ENCODE assay signal across 15 cellular contexts in the genomic region with DNA sequence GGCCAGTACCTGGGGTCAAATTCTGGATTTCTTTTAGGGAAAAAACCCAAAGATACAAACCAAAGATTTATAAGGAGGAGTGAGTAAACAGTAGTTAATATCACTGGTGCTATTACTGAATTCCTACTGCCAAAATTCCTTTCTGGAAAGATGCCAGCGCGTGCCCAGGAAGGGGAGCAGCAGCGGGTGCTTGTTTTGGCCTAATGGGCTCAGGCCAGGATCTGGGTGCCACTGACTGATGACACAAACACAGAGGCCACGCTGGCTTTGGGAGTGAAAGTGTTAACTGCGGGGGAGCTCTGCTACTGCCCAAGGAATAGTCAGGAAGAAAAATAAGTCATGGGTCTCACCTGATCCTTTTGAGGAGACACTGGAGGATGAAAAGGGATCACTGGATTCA.
DNase-seq lines count a peak whose midpoint lies in the region; TF ChIP-seq lines count a peak whose summit lies in the region.
"Had no signal": no experiment of that assay in that cellular context is flagged by ENCODE, and none has a peak within 500 bp of the region (broad histone marks: within the 10 kb centered on the region; RNA-seq: fewer than 3 reads in every experiment).

No MANE protein-coding gene starts in this region.

- H3K4me3 Mint-ChIP-seq in chondrocyte (ENCODE audit: unreplicated experiment), result no peak overlapping the region
- H3K4me3 Mint-ChIP-seq: CD4-positive, alpha-beta T cell had no signal

- H3K27ac ChIP-seq in left ventricle myocardium inferior (replicated peaks), result no peak overlapping the region
- H3K27ac ChIP-seq in ovary, result no peak overlapping the region

- H3K27ac Mint-ChIP-seq in chondrocyte (ENCODE audit: unreplicated experiment), result no peak overlapping the region

- no peaks in the 10 kb centered on the region for H3K27me3 ChIP-seq in left ventricle myocardium inferior (ENCODE audit: low read depth)
- H3K27me3 ChIP-seq in ovary, result no peaks in the 10 kb centered on the region

- no peaks in the 10 kb centered on the region for H3K27me3 Mint-ChIP-seq in chondrocyte (ENCODE audit: low read depth)
- H3K27me3 Mint-ChIP-seq: CD4-positive, alpha-beta T cell had no signal

- peak; percentile 9 for DNase-seq in left ventricle myocardium inferior
- no peak for DNase-seq in cardiac septum (ENCODE audit: low spot score)
- peak; percentile 26 for DNase-seq in chondrocyte (ENCODE audit: low spot score)
- DNase-seq in ovary, result peak in 3 of 5 donors; percentile 22 to 30 (median 24)
- no peak for DNase-seq in COLO668 (lab: John Stamatoyannopoulos, UW; ENCODE audit: unreplicated experiment)
- no peak for DNase-seq in GM10266 (ENCODE audit: extremely low spot score)
- DNase-seq in NCI-H526 (lab: John Stamatoyannopoulos, UW), result no peak
- DNase-seq: CD4-positive, alpha-beta T cell; GOT3; KG1; NCI-H187 treated with DMSO at 0.1 percent for 48 hours; NCI-H2227 treated with DMSO at 0.1 percent for 48 hours; NCI-H510A treated with DMSO at 0.1 percent for 48 hours; NCI-H82; SHP77 treated with DMSO at 0.1 percent for 48 hours had no signal

- no peak overlapping the region for H3K4me3 ChIP-seq in left ventricle myocardium inferior
- H3K4me3 ChIP-seq in ovary, result no peak overlapping the region

- peaks cover 29% of the 10 kb centered on the region for H3K36me3 Mint-ChIP-seq in chondrocyte (ENCODE audit: low read depth)

- no peak for TF ChIP-seq POLR2A in ovary (IDR thresholded peaks at IDR 0.05)

- H3K36me3 ChIP-seq in left ventricle myocardium inferior (peaks cover 60% of the 10 kb centered on the region), ovary (no peaks in the 10 kb centered on the region)

- H3K9me3 ChIP-seq in left ventricle myocardium inferior (replicated peaks) (peaks cover 10% of the 10 kb centered on the region), ovary (no peaks in the 10 kb centered on the region)

- H3K4me1 ChIP-seq in left ventricle myocardium inferior (peaks cover 71% of the 10 kb centered on the region), ovary (ENCODE audit: insufficient read depth) (peaks cover 11% of the 10 kb centered on the region)

- peaks cover 10% of the 10 kb centered on the region for H3K9me3 Mint-ChIP-seq in chondrocyte (ENCODE audit: low read depth)

- no peak for TF ChIP-seq EP300 in ovary (IDR thresholded peaks at IDR 0.05)

- WGBS in ovary, 3 donors, result 72 to 85% (median 84%) methylated on average over 5 of the region's 5 CpGs

- peaks cover 11% of the 10 kb centered on the region for H3K4me1 Mint-ChIP-seq in chondrocyte (ENCODE audit: low read depth)

- TF ChIP-seq CTCF in left ventricle myocardium inferior (IDR thresholded peaks at IDR 0.05; ENCODE audit: borderline replicate concordance) (no peak), chondrocyte (IDR thresholded peaks at IDR 0.05) (no peak), ovary (IDR thresholded peaks at IDR 0.05) (no peak), GM10266 (IDR thresholded peaks at IDR 0.05; ENCODE audit: control insufficient read depth, insufficient read depth, low read depth, missing control alignments) (no peak)

- intact Hi-C loops in left ventricle myocardium inferior (cut with micrococcal nuclease), result no loop called here
- intact Hi-C loops in cardiac septum (cut with DNase I), result no loop called here
- intact Hi-C loops in ovary (cut with DNase I), result no loop called here

Comparison
In these comparisons a context has a peak if more than half of its experiments do, and no peak if none do; other contexts are left out.
1. DNase-seq: peak in left ventricle myocardium inferior (single experiment), chondrocyte (single experiment) and ovary (3 of 5); none in cardiac septum (single experiment), COLO668 (single experiment), GM10266 (single experiment) and NCI-H526 (0 of 2).